In genomic region chr18:49566985-49567384, GRCh38 we compare ENCODE assay signal across 21 cellular contexts. TPM values are rescaled to one million over a fixed set of nuclear protein-coding genes. Genes with fewer than 3 reads are reported as not detected.
"Had no signal": no experiment of that assay in that cellular context is flagged by ENCODE, and none has a peak within 500 bp of the region (broad histone marks: within the 10 kb centered on the region; RNA-seq: fewer than 3 reads in every experiment).

No MANE protein-coding gene starts in this region.

- H3K4me3 Mint-ChIP-seq: mesothelial cell of epicardium, naive B cell had no signal

- H3K36me3 ChIP-seq: esophagus muscularis mucosa, gastrocnemius medialis, lower lobe of right lung had no signal

- H3K9me3 ChIP-seq: esophagus muscularis mucosa, gastrocnemius medialis, heart right ventricle, left lung, lower lobe of right lung, mucosa of descending colon had no signal

- DNase-seq: dermis blood vessel endothelial cell; dorsolateral prefrontal cortex; effector CD4-positive, alpha-beta T cell; effector memory CD4-positive, alpha-beta T cell; foreskin fibroblast; foreskin melanocyte; gastrocnemius medialis; glutamatergic neuron; head of caudate nucleus; heart right ventricle; hippocampal formation; left cardiac atrium; left lung; left ventricle myocardium superior; lower lobe of right lung; mesenchymal stem cell; mucosa of descending colon; naive B cell had no signal

- H3K4me3 ChIP-seq: coronary artery, dorsolateral prefrontal cortex, esophagus muscularis mucosa, gastrocnemius medialis, heart right ventricle, left lung, lower lobe of right lung, mucosa of descending colon had no signal

- H3K27ac Mint-ChIP-seq: mesothelial cell of epicardium, naive B cell had no signal

- H3K27ac ChIP-seq: coronary artery, dorsolateral prefrontal cortex, esophagus muscularis mucosa, gastrocnemius medialis, heart right ventricle, left lung, lower lobe of right lung had no signal

- ATAC-seq: gastrocnemius medialis, heart right ventricle, left cardiac atrium, left lung, left ventricle myocardium superior, lower lobe of right lung, mucosa of descending colon had no signal

- H3K9me3 Mint-ChIP-seq: mesothelial cell of epicardium, naive B cell had no signal

RNA-seq across cellular contexts. Expression of gene LIPG, which starts 5.1 kb away (rescaled TPM):
- total RNA-seq: left ventricle myocardium superior had no signal
